In genomic region chr22:19892249-19892879, GRCh38 we compare ENCODE assay signal across 8 cellular contexts. TPM values are rescaled to one million over a fixed set of nuclear protein-coding genes. Genes with fewer than 3 reads are reported as not detected.
DNase-seq lines count a peak whose midpoint lies in the region; ATAC-seq and TF ChIP-seq lines count a peak whose summit lies in the region.

No MANE protein-coding gene starts in this region.

- H3K79me1 ChIP-seq in IMR-90 (ENCODE audit: low read depth in 1 of 2, low read length in 2 of 2): peaks cover 0 to 33% of the 10 kb centered on the region in 2 experiments; a peak in 3 of 4 replicates

- H4K8ac ChIP-seq in IMR-90 (ENCODE audit: low read depth in 2 of 2, low read length in 2 of 2): peak overlapping the region; percentile 78 to 96

- H3K36me3 Mint-ChIP-seq in endodermal cell (ENCODE audit: low read depth): no peaks in the 10 kb centered on the region

- no peak overlapping the region for H3K9ac ChIP-seq in IMR-90 (ENCODE audit: low read depth, low read length)
- H3K9ac ChIP-seq in endodermal cell (ENCODE audit: extremely low read depth, low read length, poor library complexity, severe bottlenecking): no peak overlapping the region

- H3K9me3 ChIP-seq in IMR-90 (ENCODE audit: control insufficient read depth, insufficient read depth, low read length) (no peaks in the 10 kb centered on the region), endodermal cell (ENCODE audit: control insufficient read depth, low read length) (no peaks in the 10 kb centered on the region)

- H3K4me3 ChIP-seq in IMR-90 (ENCODE audit: insufficient read depth, low read depth, low read length) (no peak overlapping the region), endodermal cell (ENCODE audit: low read length) (no peak overlapping the region)

- DNase-seq in IMR-90: peak; percentile 53
- peak; percentile 28 for DNase-seq in activated CD4-positive, CD25-positive, alpha-beta regulatory T cell treated with anti-CD3 and anti-CD28 coated beads, Interleukin-2, amount 50 U/mL, for 16 hours (ENCODE audit: low read depth, low spot score)
- DNase-seq in endodermal cell: no peak
- DNase-seq in stimulated activated CD4-positive, alpha-beta T cell treated with anti-CD3 and anti-CD28 coated beads, Interleukin-12 subunit alpha, Interleukin-12 subunit beta, amount 100 ng/mL, for 4 hours: peak; percentile 59
- no peak for DNase-seq in GOT3 (lab: John Stamatoyannopoulos, UW)
- no peak for DNase-seq in ecto neural progenitor cell (ENCODE audit: low spot score)

- H4K20me1 ChIP-seq in IMR-90 (ENCODE audit: insufficient read depth, low read length): no peaks in the 10 kb centered on the region; the same call in 1 of the 2 replicates

- H3K27me3 Mint-ChIP-seq in endodermal cell (ENCODE audit: insufficient read depth): peaks cover 39% of the 10 kb centered on the region

- no peak for TF ChIP-seq POLR2A in IMR-90 (IDR thresholded peaks at IDR 0.05; ENCODE audit: low read depth, low read length)

- H3K23ac ChIP-seq in IMR-90 (ENCODE audit: low read depth, low read length): peak overlapping the region; percentile 64; the same call in 1 of the 2 replicates

- no TSS peak for BruUV-seq in IMR-90 (replicated peaks; lab: Mats Ljungman, UMichigan)

- H3K14ac ChIP-seq in IMR-90 (replicated peaks; ENCODE audit: low read depth, low read length): peak overlapping the region; percentile 64

- H3K4me2 ChIP-seq in IMR-90 (ENCODE audit: low read depth, low read length): no peak overlapping the region; the same call in 1 of the 2 replicates

- H2BK20ac ChIP-seq in IMR-90 (ENCODE audit: low read depth, low read length): peak overlapping the region; percentile 92

- H2BK120ac ChIP-seq in IMR-90 (ENCODE audit: low read depth, low read length): peak overlapping the region; percentile 97

- POLR2A ChIA-PET in IMR-90 (lab: Charles Lee; ENCODE audit: unreplicated experiment): no interaction called here

- H3K27ac ChIP-seq in IMR-90 (ENCODE audit: insufficient read depth, low read length): peak overlapping the region; percentile 74
- peak overlapping the region; percentile 76 for H3K27ac ChIP-seq in endodermal cell (ENCODE audit: low read depth, low read length)

- peak overlapping the region; percentile 98 for H2AK5ac ChIP-seq in IMR-90 (ENCODE audit: low read depth, low read length)

- in situ Hi-C loops in IMR-90 (cut with MboI; ENCODE audit: low sequenced_read_pairs): no loop called here

- peaks cover 16% of the 10 kb centered on the region for H3K4me1 Mint-ChIP-seq in endodermal cell

- TF ChIP-seq CTCF in IMR-90 (conservative IDR thresholded peaks at IDR 0.05; ENCODE audit: low read depth, low read length) (no peak), endodermal cell (conservative IDR thresholded peaks at IDR 0.05) (no peak)

- WGBS in IMR-90 (ENCODE audit: extremely low coverage in 2 of 2, insufficient read length in 1 of 2), 2 experiments: 12% methylated on average over 8 of the region's 24 CpGs; no CpG with 5 or more reads in 1 of the 2 experiments
- WGBS in endodermal cell (ENCODE audit: insufficient coverage in 1 of 2, insufficient read length in 1 of 2), 2 experiments: 66 to 81% methylated on average over 15 to 24 of the region's 24 CpGs

- peak overlapping the region; percentile 72 for H3K56ac ChIP-seq in IMR-90 (ENCODE audit: extremely low read depth, insufficient read depth, low read length)

- H3K27me3 ChIP-seq in IMR-90 (ENCODE audit: control insufficient read depth, insufficient read depth, low read length): no peaks in the 10 kb centered on the region
- peaks cover 38% of the 10 kb centered on the region for H3K27me3 ChIP-seq in endodermal cell (ENCODE audit: control insufficient read depth, insufficient read depth, low read length, poor library complexity, severe bottlenecking)

- dilution Hi-C loops in IMR-90 (cut with HindIII; ENCODE audit: low sequenced_read_pairs, unreplicated experiment): no loop called here

- H4K91ac ChIP-seq in IMR-90 (ENCODE audit: insufficient read depth, low read depth, low read length): peak overlapping the region; percentile 96

- no peak for TF ChIP-seq RAD21 in IMR-90 (IDR thresholded peaks at IDR 0.05; ENCODE audit: low read length)

- H3K9me3 Mint-ChIP-seq in endodermal cell: no peaks in the 10 kb centered on the region

- intact Hi-C loops in IMR-90 (cut with micrococcal nuclease): loop anchor here (5.0 kb wide), 1 partner anchor 50 kb away; the partner anchor contains the start of genes COMT and TXNRD2

- no peak overlapping the region for H3K4me3 Mint-ChIP-seq in endodermal cell

- CTCF ChIA-PET in IMR-90 (lab: Yijun Ruan, JAX): interaction anchor here (1.2 kb wide), 1 partner anchor 11 kb away, joined by 3 read pairs; no protein-coding TSS in a partner anchor

- H3K4ac ChIP-seq in IMR-90 (ENCODE audit: low read depth, low read length): peak overlapping the region; percentile 97

- ATAC-seq in IMR-90 (ENCODE audit: low read depth) (peak; percentile 59), GM18870 (IDR thresholded peaks at IDR 0.05; ENCODE audit: unreplicated experiment) (no peak), HG02981 (IDR thresholded peaks at IDR 0.05; ENCODE audit: unreplicated experiment) (no peak)

- no peak overlapping the region for H3K27ac Mint-ChIP-seq in endodermal cell

- peaks cover 13% of the 10 kb centered on the region for H3K36me3 ChIP-seq in IMR-90 (ENCODE audit: control insufficient read depth, insufficient read depth, low read length)
- no peaks in the 10 kb centered on the region for H3K36me3 ChIP-seq in endodermal cell (ENCODE audit: control insufficient read depth, insufficient read depth, low read length)

- H2AFZ ChIP-seq in IMR-90 (replicated peaks; ENCODE audit: low read length, poor library complexity): peak overlapping the region; percentile 84

- H2BK5ac ChIP-seq in IMR-90 (ENCODE audit: low read depth, low read length, poor library complexity, severe bottlenecking): peak overlapping the region; percentile 97

- H4K5ac ChIP-seq in IMR-90 (ENCODE audit: low read depth, low read length): peak overlapping the region; percentile 38; the same call in 1 of the 2 replicates

- H3K18ac ChIP-seq in IMR-90 (ENCODE audit: low read depth, low read length): peak overlapping the region; percentile 13; the same call in 1 of the 2 replicates

- peak overlapping the region; percentile 95 for H2AK9ac ChIP-seq in IMR-90 (replicated peaks; ENCODE audit: low read depth, low read length, poor library complexity)

- H3K4me1 ChIP-seq in IMR-90 (ENCODE audit: control insufficient read depth, insufficient read depth, low read length): peaks cover 28% of the 10 kb centered on the region
- H3K4me1 ChIP-seq in endodermal cell (ENCODE audit: control insufficient read depth, insufficient read depth, low read length): peaks cover 19% of the 10 kb centered on the region

- H2BK15ac ChIP-seq in IMR-90 (ENCODE audit: low read depth, low read length): peak overlapping the region; percentile 88; the same call in 2 of the 3 replicates

- H3K9me1 ChIP-seq in IMR-90 (ENCODE audit: insufficient read depth, low read length): peaks cover 16% of the 10 kb centered on the region

TF ChIP-seq in IMR-90, 13 proteins besides CTCF, POLR2A, EP300 and RAD21:
- TF ChIP-seq MAZ (IDR thresholded peaks at IDR 0.05; ENCODE audit: borderline replicate concordance, low read depth, low read length) (peak; percentile 14; the same call in 1 of the 2 replicates), SMC3 (IDR thresholded peaks at IDR 0.05; ENCODE audit: low read depth, low read length) (no peak), BHLHE40 (IDR thresholded peaks at IDR 0.05; ENCODE audit: low read depth, low read length) (peak; percentile 28; the same call in 1 of the 2 replicates)

RNA-seq across cellular contexts. Expression of gene GNB1L, which starts 37.7 kb away (rescaled TPM):
- total RNA-seq in IMR-90 (2012; rRNA removed) (1.7 and 2.5 TPM in 2 replicates), endodermal cell (10 to 100 TPM in 1 of 2 donors, 1 to 10 TPM in 1; 9.5 to 12.2 TPM)
- polyA plus RNA-seq in IMR-90 (2012; rRNA removed): 4.4 and 5.5 TPM in 2 replicates
- polyA plus RNA-seq in IMR-90 (2012; cell fraction: cytosol; rRNA removed): 5.3 and 8.3 TPM in 2 replicates
- 3.5 and 12.3 TPM in 2 replicates for polyA plus RNA-seq in IMR-90 (2012; cell fraction: nucleus; rRNA removed; ENCODE audit: low replicate concordance)
- polyA plus RNA-seq in endodermal cell (2013, experiment 1 of 2): 10.1 TPM
- polyA plus RNA-seq in endodermal cell (2013, experiment 2 of 2): 7.7 TPM

RNA-seq across cellular contexts. Expression of gene RTL10, which starts 37.7 kb away (rescaled TPM):
- total RNA-seq in IMR-90 (2012; rRNA removed) (8.6 TPM in 2 replicates), endodermal cell (10 to 100 TPM; 20.6 to 22.2 TPM)
- polyA plus RNA-seq in IMR-90 (2012; rRNA removed): 12.1 and 14.0 TPM in 2 replicates
- 8.4 and 9.2 TPM in 2 replicates for polyA plus RNA-seq in IMR-90 (2012; cell fraction: cytosol; rRNA removed)
- polyA plus RNA-seq in IMR-90 (2012; cell fraction: nucleus; rRNA removed; ENCODE audit: low replicate concordance): 24.4 and 41.2 TPM in 2 replicates
- 12.4 TPM for polyA plus RNA-seq in endodermal cell (2013, experiment 1 of 2)
- 12.1 TPM for polyA plus RNA-seq in endodermal cell (2013, experiment 2 of 2)

RNA-seq across cellular contexts. Expression of gene COMT, which starts 49.2 kb away (rescaled TPM):
- total RNA-seq in IMR-90 (2012; rRNA removed): 175 and 202 TPM in 2 replicates
- polyA plus RNA-seq in IMR-90 (2012; rRNA removed): 296 and 347 TPM in 2 replicates
- 473 and 691 TPM in 2 replicates for polyA plus RNA-seq in IMR-90 (2012; cell fraction: cytosol; rRNA removed)
- polyA plus RNA-seq in IMR-90 (2012; cell fraction: nucleus; rRNA removed; ENCODE audit: low replicate concordance): 159 and 329 TPM in 2 replicates
- total RNA-seq in endodermal cell: 10 to 100 TPM; 26.6 to 27.8 TPM
- polyA plus RNA-seq in endodermal cell (2013, experiment 1 of 2): 84.5 TPM
- polyA plus RNA-seq in endodermal cell (2013, experiment 2 of 2): 77.3 TPM

RNA-seq across cellular contexts. Expression of gene TXNRD2, which starts 49.3 kb away (rescaled TPM):
- total RNA-seq in IMR-90 (2012; rRNA removed) (14.7 and 15.6 TPM in 2 replicates), endodermal cell (10 to 100 TPM in 1 of 2 donors, 1 to 10 TPM in 1; 7.3 to 13.6 TPM)
- 25.7 and 28.4 TPM in 2 replicates for polyA plus RNA-seq in IMR-90 (2012; rRNA removed)
- 29.7 and 38.9 TPM in 2 replicates for polyA plus RNA-seq in IMR-90 (2012; cell fraction: cytosol; rRNA removed)
- 47.3 and 92.8 TPM in 2 replicates for polyA plus RNA-seq in IMR-90 (2012; cell fraction: nucleus; rRNA removed; ENCODE audit: low replicate concordance)
- 11.2 TPM for polyA plus RNA-seq in endodermal cell (2013, experiment 1 of 2)
- 12.2 TPM for polyA plus RNA-seq in endodermal cell (2013, experiment 2 of 2)

Comparison
In these comparisons a context has a peak if more than half of its experiments do, and no peak if none do; other contexts are left out.
1. DNase-seq: peak in IMR-90 (single experiment), activated CD4-positive, CD25-positive, alpha-beta regulatory T cell treated with anti-CD3 and anti-CD28 coated beads, Interleukin-2, amount 50 U/mL, for 16 hours (single experiment) and stimulated activated CD4-positive, alpha-beta T cell treated with anti-CD3 and anti-CD28 coated beads, Interleukin-12 subunit alpha, Interleukin-12 subunit beta, amount 100 ng/mL, for 4 hours (single experiment); none in endodermal cell (single experiment), GOT3 (single experiment) and ecto neural progenitor cell (single experiment).